Comparison of ENCODE assay signal across 8 cellular contexts in genomic region chr9:33157960-33158359, GRCh38. TPM values are rescaled to one million over a fixed set of nuclear protein-coding genes. Genes with fewer than 3 reads are reported as not detected.
A peak's percentile ranks its signal among the peaks of the same experiment; 100 is the strongest.
DNase-seq lines count a peak whose midpoint lies in the region; ATAC-seq and TF ChIP-seq lines count a peak whose summit lies in the region.

No MANE protein-coding gene starts in this region.

- peak overlapping the region; percentile 94 for H3K27ac Mint-ChIP-seq in activated CD4-positive, alpha-beta T cell treated with anti-CD3 and anti-CD28 coated beads for 36 hours

- 48% methylated on average over 4 of the region's 4 CpGs for WGBS in suprapubic skin

- H3K27ac ChIP-seq in ascending aorta: peak overlapping the region; percentile 98 to 99
- peak overlapping the region; percentile 97 for H3K27ac ChIP-seq in lower lobe of right lung
- peak overlapping the region; percentile 97 for H3K27ac ChIP-seq in suprapubic skin

- intact Hi-C loops in activated CD4-positive, alpha-beta T cell treated with anti-CD3 and anti-CD28 coated beads for 36 hours (cut with DNase I, micrococcal nuclease): loop anchor here (2.0 kb wide), 2 partner anchors 13 to 289 kb away; partner anchors contain the start of gene AQP3 (in 1 of the 2)
- intact Hi-C loops in ascending aorta (cut with DNase I): no loop called here
- intact Hi-C loops in lower lobe of right lung (cut with DNase I): no loop called here

- no peaks in the 10 kb centered on the region for H3K27me3 Mint-ChIP-seq in activated CD4-positive, alpha-beta T cell treated with anti-CD3 and anti-CD28 coated beads for 36 hours

- H3K27me3 ChIP-seq in ascending aorta: no peaks in the 10 kb centered on the region
- H3K27me3 ChIP-seq in lower lobe of right lung (ENCODE audit: low read depth): no peaks in the 10 kb centered on the region
- no peaks in the 10 kb centered on the region for H3K27me3 ChIP-seq in suprapubic skin

- H3K36me3 ChIP-seq in ascending aorta: no peaks in the 10 kb centered on the region
- H3K36me3 ChIP-seq in lower lobe of right lung: no peaks in the 10 kb centered on the region
- H3K36me3 ChIP-seq in suprapubic skin: no peaks in the 10 kb centered on the region

- peak overlapping the region; percentile 5 to 15 for H3K4me3 ChIP-seq in ascending aorta
- H3K4me3 ChIP-seq in lower lobe of right lung: no peak overlapping the region
- no peak overlapping the region for H3K4me3 ChIP-seq in suprapubic skin

- TF ChIP-seq POLR2A in suprapubic skin (IDR thresholded peaks at IDR 0.05): no peak

- no peak for ATAC-seq in activated CD4-positive, alpha-beta T cell treated with anti-CD3 and anti-CD28 coated beads for 36 hours
- ATAC-seq in lower lobe of right lung: no peak
- no peak for ATAC-seq in GM18498 (IDR thresholded peaks at IDR 0.05; ENCODE audit: unreplicated experiment)
- ATAC-seq in HG03045 (IDR thresholded peaks at IDR 0.05; ENCODE audit: unreplicated experiment): no peak
- ATAC-seq in HG02763 (IDR thresholded peaks at IDR 0.05; ENCODE audit: unreplicated experiment): no peak

- no peak for TF ChIP-seq EP300 in suprapubic skin (IDR thresholded peaks at IDR 0.05)

- H3K9me3 Mint-ChIP-seq in activated CD4-positive, alpha-beta T cell treated with anti-CD3 and anti-CD28 coated beads for 36 hours (ENCODE audit: low read depth): no peaks in the 10 kb centered on the region

- POLR2A ChIA-PET in activated CD4-positive, alpha-beta T cell treated with anti-CD3 and anti-CD28 coated beads for 36 hours (lab: Charles Lee): interaction anchor here (0.7 to 1.3 kb wide), 2 partner anchors 31 to 133 kb away, joined by 3 to 4 read pairs; partner anchors contain the start of gene DNAJA1

- no peak for DNase-seq in activated CD4-positive, alpha-beta T cell treated with anti-CD3 and anti-CD28 coated beads for 36 hours
- no peak for DNase-seq in activated CD4-positive, alpha-beta T cell treated with anti-CD3 and anti-CD28 coated beads, Interleukin-2, amount 50 U/mL, for 1 hour
- DNase-seq in ascending aorta (ENCODE audit: low spot score in 2 of 2) (no peak), lower lobe of right lung (no peak), suprapubic skin (ENCODE audit: low spot score in 2 of 2) (no peak)

- H3K4me1 ChIP-seq in ascending aorta (peaks cover 30 to 72% of the 10 kb centered on the region in 2 donors), lower lobe of right lung (peaks cover 97% of the 10 kb centered on the region), suprapubic skin (peaks cover 87% of the 10 kb centered on the region)

- H3K4me3 Mint-ChIP-seq in activated CD4-positive, alpha-beta T cell treated with anti-CD3 and anti-CD28 coated beads for 36 hours: no peak overlapping the region

- CTCF ChIA-PET in activated CD4-positive, alpha-beta T cell treated with anti-CD3 and anti-CD28 coated beads for 36 hours (lab: Charles Lee): interaction anchor here (0.7 to 1.3 kb wide), 4 partner anchors 13 to 96 kb away, joined by 3 to 6 read pairs (median 4); no protein-coding TSS in a partner anchor

- peaks cover 16% of the 10 kb centered on the region for H3K36me3 Mint-ChIP-seq in activated CD4-positive, alpha-beta T cell treated with anti-CD3 and anti-CD28 coated beads for 36 hours (ENCODE audit: low read depth)

- peaks cover 92% of the 10 kb centered on the region for H3K4me1 Mint-ChIP-seq in activated CD4-positive, alpha-beta T cell treated with anti-CD3 and anti-CD28 coated beads for 36 hours

- H3K9me3 ChIP-seq in ascending aorta: peaks cover 0 to 4% of the 10 kb centered on the region in 2 donors
- H3K9me3 ChIP-seq in lower lobe of right lung: no peaks in the 10 kb centered on the region
- no peaks in the 10 kb centered on the region for H3K9me3 ChIP-seq in suprapubic skin

- no peak for TF ChIP-seq CTCF in ascending aorta (IDR thresholded peaks at IDR 0.05)
- TF ChIP-seq CTCF in lower lobe of right lung (IDR thresholded peaks at IDR 0.05): no peak
- no peak for TF ChIP-seq CTCF in suprapubic skin (IDR thresholded peaks at IDR 0.05)

RNA-seq across cellular contexts. Expression of gene B4GALT1, which starts 9.2 kb away (rescaled TPM):
- total RNA-seq in activated CD4-positive, alpha-beta T cell treated with anti-CD3 and anti-CD28 coated beads for 36 hours: 10 to 100 TPM; 44.5 to 47.1 TPM
- total RNA-seq in ascending aorta: 100 TPM
- total RNA-seq in lower lobe of right lung: 72.0 TPM
- 10 to 100 TPM; 45.1 to 68.7 (median 53.5) TPM for total RNA-seq in suprapubic skin

Comparison
In these comparisons a context has a peak if more than half of its experiments do, and no peak if none do; other contexts are left out.
1. H3K4me3 ChIP-seq: peak in ascending aorta (2 of 2); none in lower lobe of right lung (single experiment) and suprapubic skin (single experiment).
2. intact Hi-C loops: an anchor here in activated CD4-positive, alpha-beta T cell treated with anti-CD3 and anti-CD28 coated beads for 36 hours (2.0 kb wide); none called in ascending aorta and lower lobe of right lung.
3. Peak in every context shown above with its lines, with median percentiles within 50 percentile points of each other: H3K27ac ChIP-seq.